1 cellular context compared by ENCODE assay signal in genomic region chr2:144430722-144431163, GRCh38.
A peak's percentile ranks its signal among the peaks of the same experiment; 100 is the strongest.
TF ChIP-seq lines count a peak whose summit lies in the region.

No MANE protein-coding gene starts in this region.

TF ChIP-seq in HEK293, 187 proteins besides CTCF, POLR2A, EP300 and RAD21 (continued from another document):
- TF ChIP-seq ZNF677 (tag by site-specific recombination; IDR thresholded peaks at IDR 0.05) (no peak), FEZF1 (tag by site-specific recombination; IDR thresholded peaks at IDR 0.05) (peak; percentile 98), ZSCAN16 (tag by site-specific recombination; IDR thresholded peaks at IDR 0.05) (0 out of 2 replicates have a peak, but pooled peaks have one; percentile 13), ZNF10 (tag by site-specific recombination; IDR thresholded peaks at IDR 0.05) (peak; percentile 30; the same call in 1 of the 2 replicates), TRIM28 (IDR thresholded peaks at IDR 0.05; ENCODE audit: borderline replicate concordance, low read length) (peak; percentile 72; the same call in 1 of the 2 replicates), ZNF843 (tag by site-specific recombination; IDR thresholded peaks at IDR 0.05) (peak; percentile 91), ZNF18 (tag by site-specific recombination; IDR thresholded peaks at IDR 0.05) (0 out of 2 replicates have a peak, but pooled peaks have one; percentile 43), ZNF366 (tag by site-specific recombination; conservative IDR thresholded peaks at IDR 0.05) (peak; percentile 80), KLF10 (tag by site-specific recombination; IDR thresholded peaks at IDR 0.05) (peak; percentile 25; the same call in 1 of the 2 replicates), ZNF600 (tag by site-specific recombination; IDR thresholded peaks at IDR 0.05) (0 out of 2 replicates have a peak, but pooled peaks have one; percentile 50), ZNF660 (tag by site-specific recombination; IDR thresholded peaks at IDR 0.05) (peak; percentile 93), BCL11A (tag by site-specific recombination; IDR thresholded peaks at IDR 0.05; ENCODE audit: low read depth) (peak; percentile 44; the same call in 1 of the 2 replicates), PRDM4 (tag by site-specific recombination; IDR thresholded peaks at IDR 0.05) (peak; percentile 92), ZBTB21 (tag by site-specific recombination; IDR thresholded peaks at IDR 0.05) (peak; percentile 91), ZSCAN30 (tag by site-specific recombination; IDR thresholded peaks at IDR 0.05) (peak; percentile 77), ZNF692 (tag by site-specific recombination; IDR thresholded peaks at IDR 0.05) (0 out of 2 replicates have a peak, but pooled peaks have one; percentile 27), ZNF580 (tag by site-specific recombination; IDR thresholded peaks at IDR 0.05) (peak; percentile 70; the same call in 1 of the 2 replicates), IKZF3 (tag by site-specific recombination; IDR thresholded peaks at IDR 0.05) (peak; percentile 90), PRDM1 (tag by site-specific recombination; IDR thresholded peaks at IDR 0.05) (peak; percentile 51; the same call in 1 of the 2 replicates)
